ENCODE assay signal across 22 cellular contexts in the genomic region with DNA sequence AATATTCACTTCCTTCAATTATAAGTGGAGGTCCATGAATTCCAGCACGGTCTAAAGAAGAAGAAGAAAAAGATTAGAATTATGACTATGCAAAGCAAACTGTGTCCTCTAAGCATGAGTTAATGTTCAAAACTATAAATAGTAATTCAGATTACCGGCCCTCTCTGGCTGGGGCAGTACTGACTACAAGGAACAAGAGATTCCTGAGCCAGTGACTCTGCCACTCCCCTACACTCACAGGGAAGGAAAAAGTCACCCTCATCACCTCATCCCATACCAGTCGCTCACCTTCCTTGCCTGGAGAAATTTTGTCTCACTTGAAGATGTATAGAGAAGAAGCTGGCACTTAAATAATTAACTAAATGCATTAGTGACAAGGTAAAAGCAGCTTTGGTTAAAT. TPM values are rescaled to one million over a fixed set of nuclear protein-coding genes. Genes with fewer than 3 reads are reported as not detected.
DNase-seq lines count a peak whose midpoint lies in the region; ATAC-seq and TF ChIP-seq lines count a peak whose summit lies in the region.
"Had no signal": no experiment of that assay in that cellular context is flagged by ENCODE, and none has a peak within 500 bp of the region (broad histone marks: within the 10 kb centered on the region; RNA-seq: fewer than 3 reads in every experiment).

No MANE protein-coding gene starts in this region.

- no peak for TF ChIP-seq CTCF in right atrium auricular region (IDR thresholded peaks at IDR 0.05)
- TF ChIP-seq CTCF in WTC11 (IDR thresholded peaks at IDR 0.05), result no peak

- POLR2A ChIA-PET in WTC11 (lab: Charles Lee), result no interaction called here

- CTCF ChIA-PET in WTC11 (lab: Charles Lee), result no interaction called here

- H3K27ac ChIP-seq in right atrium auricular region, result no peak overlapping the region
- H3K27ac ChIP-seq: BLaER1 had no signal

- H3K9me3 ChIP-seq in right atrium auricular region, result no peaks in the 10 kb centered on the region
- H3K9me3 ChIP-seq: BLaER1 had no signal

- no peaks in the 10 kb centered on the region for H3K27me3 ChIP-seq in right atrium auricular region
- H3K27me3 ChIP-seq: BLaER1 had no signal

- no peaks in the 10 kb centered on the region for H3K9me3 Mint-ChIP-seq in WTC11
- no peaks in the 10 kb centered on the region for H3K9me3 Mint-ChIP-seq in stimulated activated memory B cell treated with anti-CD40 and anti-IgM and Interleukin-4, amounts not matched to agents 10 μg/mL and 1 μg/mL and 100 μg/mL, for 72 hours
- no peaks in the 10 kb centered on the region for H3K9me3 Mint-ChIP-seq in activated naive CD8-positive, alpha-beta T cell treated with anti-CD3 and anti-CD28 coated beads, Interleukin-2, amount 50 U/mL, for 24 hours
- H3K9me3 Mint-ChIP-seq: CD14-positive monocyte; CD4-positive, alpha-beta memory T cell; H9 had no signal

- no peaks in the 10 kb centered on the region for H3K4me1 ChIP-seq in right atrium auricular region
- H3K4me1 ChIP-seq: BLaER1 had no signal

- H3K36me3 Mint-ChIP-seq in WTC11, result no peaks in the 10 kb centered on the region
- H3K36me3 Mint-ChIP-seq in stimulated activated memory B cell treated with anti-CD40 and anti-IgM and Interleukin-4, amounts not matched to agents 10 μg/mL and 1 μg/mL and 100 μg/mL, for 72 hours, result peaks cover 83% of the 10 kb centered on the region
- peaks cover 44% of the 10 kb centered on the region for H3K36me3 Mint-ChIP-seq in activated naive CD8-positive, alpha-beta T cell treated with anti-CD3 and anti-CD28 coated beads, Interleukin-2, amount 50 U/mL, for 24 hours (ENCODE audit: low read depth)

- no peaks in the 10 kb centered on the region for H3K27me3 Mint-ChIP-seq in WTC11 (ENCODE audit: low read depth)
- no peaks in the 10 kb centered on the region for H3K27me3 Mint-ChIP-seq in stimulated activated memory B cell treated with anti-CD40 and anti-IgM and Interleukin-4, amounts not matched to agents 10 μg/mL and 1 μg/mL and 100 μg/mL, for 72 hours
- no peaks in the 10 kb centered on the region for H3K27me3 Mint-ChIP-seq in activated naive CD8-positive, alpha-beta T cell treated with anti-CD3 and anti-CD28 coated beads, Interleukin-2, amount 50 U/mL, for 24 hours
- H3K27me3 Mint-ChIP-seq: CD4-positive, alpha-beta memory T cell had no signal

- intact Hi-C loops in Right ventricle myocardium superior (cut with DNase I), result no loop called here
- intact Hi-C loops in left ventricle myocardium superior (cut with micrococcal nuclease), result no loop called here

- no peak overlapping the region for H3K4me3 ChIP-seq in right atrium auricular region
- H3K4me3 ChIP-seq: BLaER1 had no signal

- no peaks in the 10 kb centered on the region for H3K36me3 ChIP-seq in right atrium auricular region

- no peak overlapping the region for H3K27ac Mint-ChIP-seq in WTC11
- H3K27ac Mint-ChIP-seq in stimulated activated memory B cell treated with anti-CD40 and anti-IgM and Interleukin-4, amounts not matched to agents 10 μg/mL and 1 μg/mL and 100 μg/mL, for 72 hours, result peak overlapping the region; percentile 46
- no peak overlapping the region for H3K27ac Mint-ChIP-seq in activated naive CD8-positive, alpha-beta T cell treated with anti-CD3 and anti-CD28 coated beads, Interleukin-2, amount 50 U/mL, for 24 hours
- H3K27ac Mint-ChIP-seq: CD4-positive, alpha-beta memory T cell; H9 had no signal

- H3K4me1 Mint-ChIP-seq in WTC11, result peaks cover 14% of the 10 kb centered on the region
- peaks cover 6% of the 10 kb centered on the region for H3K4me1 Mint-ChIP-seq in stimulated activated memory B cell treated with anti-CD40 and anti-IgM and Interleukin-4, amounts not matched to agents 10 μg/mL and 1 μg/mL and 100 μg/mL, for 72 hours
- H3K4me1 Mint-ChIP-seq in activated naive CD8-positive, alpha-beta T cell treated with anti-CD3 and anti-CD28 coated beads, Interleukin-2, amount 50 U/mL, for 24 hours, result peaks cover 2% of the 10 kb centered on the region
- H3K4me1 Mint-ChIP-seq: CD4-positive, alpha-beta memory T cell had no signal

- no peak overlapping the region for H3K4me3 Mint-ChIP-seq in WTC11
- no peak overlapping the region for H3K4me3 Mint-ChIP-seq in stimulated activated memory B cell treated with anti-CD40 and anti-IgM and Interleukin-4, amounts not matched to agents 10 μg/mL and 1 μg/mL and 100 μg/mL, for 72 hours
- no peak overlapping the region for H3K4me3 Mint-ChIP-seq in activated naive CD8-positive, alpha-beta T cell treated with anti-CD3 and anti-CD28 coated beads, Interleukin-2, amount 50 U/mL, for 24 hours
- H3K4me3 Mint-ChIP-seq: CD4-positive, alpha-beta memory T cell; H9 had no signal

- ATAC-seq in Right ventricle myocardium superior (ENCODE audit: poor library complexity) (peak; percentile 84), WTC11 (peak; percentile 50), left ventricle myocardium superior (peak; percentile 88), GM21381 (IDR thresholded peaks at IDR 0.05; ENCODE audit: unreplicated experiment) (no peak)
- ATAC-seq in stimulated activated memory B cell treated with anti-CD40 and anti-IgM and Interleukin-4, amounts not matched to agents 10 μg/mL and 1 μg/mL and 100 μg/mL, for 72 hours, result no peak
- no peak for ATAC-seq in activated naive CD8-positive, alpha-beta T cell treated with anti-CD3 and anti-CD28 coated beads, Interleukin-2, amount 50 U/mL, for 24 hours

- no peak for DNase-seq in Right ventricle myocardium superior
- no peak for DNase-seq in right atrium auricular region (ENCODE audit: low spot score)
- DNase-seq in WTC11 (ENCODE audit: low spot score), result no peak
- DNase-seq in left ventricle myocardium superior, result no peak
- DNase-seq in GM03348 (ENCODE audit: low spot score), result no peak
- no peak for DNase-seq in activated naive CD8-positive, alpha-beta T cell treated with anti-CD3 and anti-CD28 coated beads, Interleukin-2, amount 50 U/mL, for 24 hours
- DNase-seq: 8988T; CD4-positive, alpha-beta memory T cell; DMS 273 treated with DMSO at 0.1 percent for 48 hours; DMS53; DND-41; EL; GOT3; H9; IMR-90; KBM-7 had no signal

TF ChIP-seq in WTC11, 78 proteins besides CTCF, POLR2A, EP300 and RAD21 (continues in another document):
- TF ChIP-seq NFYB (CRISPR knock-in tag; conservative IDR thresholded peaks at IDR 0.05; ENCODE audit: low read depth) (no peak), SMAD3 (CRISPR knock-in tag; IDR thresholded peaks at IDR 0.05; ENCODE audit: borderline replicate concordance) (no peak)
- TF ChIP-seq, protein P1, sequence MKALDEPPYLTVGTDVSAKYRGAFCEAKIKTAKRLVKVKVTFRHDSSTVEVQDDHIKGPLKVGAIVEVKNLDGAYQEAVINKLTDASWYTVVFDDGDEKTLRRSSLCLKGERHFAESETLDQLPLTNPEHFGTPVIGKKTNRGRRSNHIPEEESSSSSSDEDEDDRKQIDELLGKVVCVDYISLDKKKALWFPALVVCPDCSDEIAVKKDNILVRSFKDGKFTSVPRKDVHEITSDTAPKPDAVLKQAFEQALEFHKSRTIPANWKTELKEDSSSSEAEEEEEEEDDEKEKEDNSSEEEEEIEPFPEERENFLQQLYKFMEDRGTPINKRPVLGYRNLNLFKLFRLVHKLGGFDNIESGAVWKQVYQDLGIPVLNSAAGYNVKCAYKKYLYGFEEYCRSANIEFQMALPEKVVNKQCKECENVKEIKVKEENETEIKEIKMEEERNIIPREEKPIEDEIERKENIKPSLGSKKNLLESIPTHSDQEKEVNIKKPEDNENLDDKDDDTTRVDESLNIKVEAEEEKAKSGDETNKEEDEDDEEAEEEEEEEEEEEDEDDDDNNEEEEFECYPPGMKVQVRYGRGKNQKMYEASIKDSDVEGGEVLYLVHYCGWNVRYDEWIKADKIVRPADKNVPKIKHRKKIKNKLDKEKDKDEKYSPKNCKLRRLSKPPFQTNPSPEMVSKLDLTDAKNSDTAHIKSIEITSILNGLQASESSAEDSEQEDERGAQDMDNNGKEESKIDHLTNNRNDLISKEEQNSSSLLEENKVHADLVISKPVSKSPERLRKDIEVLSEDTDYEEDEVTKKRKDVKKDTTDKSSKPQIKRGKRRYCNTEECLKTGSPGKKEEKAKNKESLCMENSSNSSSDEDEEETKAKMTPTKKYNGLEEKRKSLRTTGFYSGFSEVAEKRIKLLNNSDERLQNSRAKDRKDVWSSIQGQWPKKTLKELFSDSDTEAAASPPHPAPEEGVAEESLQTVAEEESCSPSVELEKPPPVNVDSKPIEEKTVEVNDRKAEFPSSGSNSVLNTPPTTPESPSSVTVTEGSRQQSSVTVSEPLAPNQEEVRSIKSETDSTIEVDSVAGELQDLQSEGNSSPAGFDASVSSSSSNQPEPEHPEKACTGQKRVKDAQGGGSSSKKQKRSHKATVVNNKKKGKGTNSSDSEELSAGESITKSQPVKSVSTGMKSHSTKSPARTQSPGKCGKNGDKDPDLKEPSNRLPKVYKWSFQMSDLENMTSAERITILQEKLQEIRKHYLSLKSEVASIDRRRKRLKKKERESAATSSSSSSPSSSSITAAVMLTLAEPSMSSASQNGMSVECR (CRISPR knock-in tag; IDR thresholded peaks at IDR 0.05; ENCODE audit: borderline replicate concordance), result no peak
- TF ChIP-seq, protein P2, sequence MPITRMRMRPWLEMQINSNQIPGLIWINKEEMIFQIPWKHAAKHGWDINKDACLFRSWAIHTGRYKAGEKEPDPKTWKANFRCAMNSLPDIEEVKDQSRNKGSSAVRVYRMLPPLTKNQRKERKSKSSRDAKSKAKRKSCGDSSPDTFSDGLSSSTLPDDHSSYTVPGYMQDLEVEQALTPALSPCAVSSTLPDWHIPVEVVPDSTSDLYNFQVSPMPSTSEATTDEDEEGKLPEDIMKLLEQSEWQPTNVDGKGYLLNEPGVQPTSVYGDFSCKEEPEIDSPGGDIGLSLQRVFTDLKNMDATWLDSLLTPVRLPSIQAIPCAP (CRISPR knock-in tag; IDR thresholded peaks at IDR 0.05), result no peak
- TF ChIP-seq, protein P3, sequence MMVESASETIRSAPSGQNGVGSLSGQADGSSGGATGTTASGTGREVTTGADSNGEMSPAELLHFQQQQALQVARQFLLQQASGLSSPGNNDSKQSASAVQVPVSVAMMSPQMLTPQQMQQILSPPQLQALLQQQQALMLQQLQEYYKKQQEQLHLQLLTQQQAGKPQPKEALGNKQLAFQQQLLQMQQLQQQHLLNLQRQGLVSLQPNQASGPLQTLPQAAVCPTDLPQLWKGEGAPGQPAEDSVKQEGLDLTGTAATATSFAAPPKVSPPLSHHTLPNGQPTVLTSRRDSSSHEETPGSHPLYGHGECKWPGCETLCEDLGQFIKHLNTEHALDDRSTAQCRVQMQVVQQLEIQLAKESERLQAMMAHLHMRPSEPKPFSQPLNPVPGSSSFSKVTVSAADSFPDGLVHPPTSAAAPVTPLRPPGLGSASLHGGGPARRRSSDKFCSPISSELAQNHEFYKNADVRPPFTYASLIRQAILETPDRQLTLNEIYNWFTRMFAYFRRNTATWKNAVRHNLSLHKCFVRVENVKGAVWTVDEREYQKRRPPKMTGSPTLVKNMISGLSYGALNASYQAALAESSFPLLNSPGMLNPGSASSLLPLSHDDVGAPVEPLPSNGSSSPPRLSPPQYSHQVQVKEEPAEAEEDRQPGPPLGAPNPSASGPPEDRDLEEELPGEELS (CRISPR knock-in tag; IDR thresholded peaks at IDR 0.05), result no peak

RNA-seq across cellular contexts. Expression of a gene that starts 50.1 kb away (rescaled TPM):
- total RNA-seq in Right ventricle myocardium superior (0.75 TPM), right atrium auricular region (1 to 10 TPM in 1 of 2 donors, under 1 TPM in 1; 0.70 to 1.2 TPM), WTC11 (2021) (1.9 to 3.3 TPM (median 2.6 TPM) in 3 replicates), left ventricle myocardium superior (0.40 TPM)
- total RNA-seq: A673, G401, IMR-90 had no signal

RNA-seq across cellular contexts. Expression of a gene that starts 56.5 kb away (rescaled TPM):
- 19.7 TPM for total RNA-seq in Right ventricle myocardium superior
- 10 to 100 TPM; 27.3 to 28.7 TPM for total RNA-seq in right atrium auricular region
- total RNA-seq in WTC11 (2021), result 1.4 to 2.5 TPM (median 1.8 TPM) in 3 replicates
- total RNA-seq in left ventricle myocardium superior, result 19.9 TPM
- total RNA-seq: G401 had no signal

Comparison
In these comparisons a context has a peak if more than half of its experiments do, and no peak if none do; other contexts are left out.
1. ATAC-seq: peak in Right ventricle myocardium superior (single experiment), WTC11 (single experiment) and left ventricle myocardium superior (single experiment); none in stimulated activated memory B cell treated with anti-CD40 and anti-IgM and Interleukin-4, amounts not matched to agents 10 μg/mL and 1 μg/mL and 100 μg/mL, for 72 hours (single experiment), GM21381 (single experiment) and activated naive CD8-positive, alpha-beta T cell treated with anti-CD3 and anti-CD28 coated beads, Interleukin-2, amount 50 U/mL, for 24 hours (single experiment).